Comparison of ENCODE assay signal across 9 cellular contexts in the genomic region with DNA sequence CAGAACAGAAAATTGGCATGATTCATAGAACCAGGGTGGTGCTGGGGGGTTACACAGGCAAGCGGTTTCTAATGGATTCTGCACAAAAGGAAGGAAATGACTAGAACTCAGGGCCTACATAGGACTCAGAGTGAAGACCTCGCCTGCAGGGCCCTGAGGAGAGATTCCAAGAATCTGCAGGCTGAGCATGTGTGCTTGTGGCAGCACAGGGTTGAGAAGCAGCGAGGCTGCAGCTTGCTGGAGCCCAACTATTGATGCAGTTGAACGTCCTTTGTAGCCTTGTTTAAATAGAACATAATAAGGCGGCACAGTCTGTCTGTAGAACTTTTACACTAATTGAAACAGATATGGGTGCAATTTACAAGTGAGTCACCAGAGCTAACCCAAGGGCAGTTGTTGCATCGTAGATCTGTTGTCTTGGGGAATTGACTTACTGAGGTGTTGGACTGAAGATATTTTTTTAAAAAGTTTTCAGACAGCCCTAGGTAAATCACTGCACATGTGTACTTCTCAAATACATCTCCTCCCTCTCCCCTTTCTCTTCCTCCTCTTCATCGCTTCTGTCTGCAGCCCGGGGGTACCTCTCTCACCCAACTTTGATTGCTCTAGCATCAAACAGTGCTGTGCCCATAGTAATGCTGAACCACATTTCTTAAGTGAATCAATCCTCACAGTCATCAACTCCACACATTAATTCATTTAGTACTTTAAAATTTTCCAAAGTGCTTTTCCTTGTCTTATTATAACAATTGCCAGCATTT. TPM values are rescaled to one million over a fixed set of nuclear protein-coding genes. Genes with fewer than 3 reads are reported as not detected.
A peak's percentile ranks its signal among the peaks of the same experiment; 100 is the strongest.
DNase-seq lines count a peak whose midpoint lies in the region; FAIRE-seq and TF ChIP-seq lines count a peak whose summit lies in the region.
"Had no signal": no experiment of that assay in that cellular context is flagged by ENCODE, and none has a peak within 500 bp of the region (broad histone marks: within the 10 kb centered on the region; RNA-seq: fewer than 3 reads in every experiment).

No MANE protein-coding gene starts in this region.

- H3K9me3 ChIP-seq in SK-N-MC (ENCODE audit: low read depth, low read length) (no peaks in the 10 kb centered on the region), H1 (ENCODE audit: insufficient read depth in 2 of 2, low read depth in 1 of 2, low read length in 1 of 2) (no peaks in the 10 kb centered on the region), ovary (no peaks in the 10 kb centered on the region), right atrium auricular region (no peaks in the 10 kb centered on the region)

- no peak overlapping the region for H3K14ac ChIP-seq in H1 (ENCODE audit: insufficient read length)

- H3K36me3 ChIP-seq in SK-N-MC (ENCODE audit: insufficient read depth, low read length) (no peaks in the 10 kb centered on the region), H1 (ENCODE audit: control insufficient read depth in 2 of 4, insufficient read depth in 4 of 4, low read length in 3 of 4) (no peaks in the 10 kb centered on the region), ovary (no peaks in the 10 kb centered on the region), right atrium auricular region (no peaks in the 10 kb centered on the region)

- H3K27me3 ChIP-seq in H1 (replicated peaks in 1 of 4; ENCODE audit: control insufficient read depth in 3 of 4, extremely low read depth in 1 of 4, insufficient read depth in 3 of 4, low read length in 3 of 4) (no peaks in the 10 kb centered on the region; a peak in 2 of 7 replicates), ovary (no peaks in the 10 kb centered on the region), right atrium auricular region (no peaks in the 10 kb centered on the region)

- H2AFZ ChIP-seq in H1 (ENCODE audit: low read length), result 0 out of 2 replicates have a peak overlapping the region, but pooled peaks have one; percentile 42

- CTCF ChIA-PET in H1 (lab: Charles Lee; ENCODE audit: partially characterized antibody), result interaction anchor here (0.8 to 1.8 kb wide), 3 partner anchors 15 to 62 kb away, joined by 3 to 5 read pairs (median 4); no protein-coding TSS in a partner anchor

- TF ChIP-seq RAD21 in H1 (IDR thresholded peaks at IDR 0.05 in 1 of 2, conservative IDR thresholded peaks at IDR 0.05 in 1 of 2; ENCODE audit: low read depth in 2 of 2, low read length in 2 of 2), result no peak

- H3K23me2 ChIP-seq in H1 (ENCODE audit: low read depth, low read length), result no peaks in the 10 kb centered on the region

- no peaks in the 10 kb centered on the region for H4K20me1 ChIP-seq in H1 (replicated peaks in 1 of 2; ENCODE audit: control insufficient read depth in 1 of 2, insufficient read depth in 2 of 2, low read length in 2 of 2)

- H2BK120ac ChIP-seq in H1 (replicated peaks; ENCODE audit: low read depth, low read length), result no peak overlapping the region

- no peak overlapping the region for H4K5ac ChIP-seq in H1 (ENCODE audit: insufficient read length, low read depth, low read length)

- no peak overlapping the region for H4K8ac ChIP-seq in H1 (ENCODE audit: extremely low read depth, insufficient read depth, low read length)

- FAIRE-seq in H1 (lab: Jason Lieb, UNC), result no peak

- no peaks in the 10 kb centered on the region for H3K79me2 ChIP-seq in H1 (ENCODE audit: control insufficient read depth in 1 of 2, insufficient read depth in 2 of 2, low read length in 2 of 2)

- no peak overlapping the region for H2BK5ac ChIP-seq in H1 (ENCODE audit: low read depth, low read length)

- H3K56ac ChIP-seq in H1 (replicated peaks; ENCODE audit: insufficient read length, low read depth, low read length), result no peak overlapping the region

- intact Hi-C loops in ovary (cut with DNase I), result no loop called here

- no peak for TF ChIP-seq EP300 in H1 (IDR thresholded peaks at IDR 0.05; ENCODE audit: borderline replicate concordance in 1 of 2, low read depth in 2 of 2, low read length in 2 of 2)
- TF ChIP-seq EP300 in ovary (IDR thresholded peaks at IDR 0.05), result no peak

- H3K27ac ChIP-seq in SK-N-MC, result peak overlapping the region; percentile 64
- no peak overlapping the region for H3K27ac ChIP-seq in H1 (ENCODE audit: low read depth, low read length)
- H3K27ac ChIP-seq in ovary, result no peak overlapping the region
- no peak overlapping the region for H3K27ac ChIP-seq in right atrium auricular region

- H3K4me3 ChIP-seq in SK-N-MC, result no peak overlapping the region
- H3K4me3 ChIP-seq in H1 (ENCODE audit: extremely low read depth in 1 of 4, insufficient read depth in 2 of 4, low read depth in 3 of 4, low read length in 4 of 4), result no peak overlapping the region
- no peak overlapping the region for H3K4me3 ChIP-seq in ovary
- no peak overlapping the region for H3K4me3 ChIP-seq in right atrium auricular region

- no peak overlapping the region for H4K91ac ChIP-seq in H1 (replicated peaks; ENCODE audit: insufficient read length, low read length)

- DNase-seq in NCI-H1436 treated with DMSO at 0.1 percent for 48 hours (lab: John Stamatoyannopoulos, UW), result peak; percentile 16
- no peak for DNase-seq in NCI-H1436 (lab: John Stamatoyannopoulos, UW)
- no peak for DNase-seq in SK-N-MC (ENCODE audit: low read depth, low spot score)
- DNase-seq in H1 (ENCODE audit: low read depth in 1 of 2, low spot score in 2 of 2), result no peak
- DNase-seq in putamen (ENCODE audit: low spot score), result peak; percentile 23
- no peak for DNase-seq in HUDEP-2 (lab: John Stamatoyannopoulos, UW; ENCODE audit: unreplicated experiment in 76 of 76)
- DNase-seq in ovary, result no peak
- DNase-seq in right atrium auricular region (ENCODE audit: low spot score), result no peak
- DNase-seq: Karpas-422 had no signal

- TF ChIP-seq CTCF in H1 (IDR thresholded peaks at IDR 0.05; ENCODE audit: control extremely low read depth in 1 of 3, insufficient read depth in 1 of 3, low read depth in 1 of 3, low read length in 3 of 3) (no peak), ovary (IDR thresholded peaks at IDR 0.05) (no peak), right atrium auricular region (IDR thresholded peaks at IDR 0.05) (no peak)

- H2AK5ac ChIP-seq in H1 (ENCODE audit: low read depth, low read length), result no peak overlapping the region

- 92% methylated on average over 8 of the region's 8 CpGs; no CpG with 5 or more reads in 1 of the 2 experiments for WGBS in H1 (ENCODE audit: extremely low coverage in 1 of 2, insufficient coverage in 1 of 2, insufficient read length in 1 of 2, insufficient replicate concordance in 2 of 2, low coverage in 1 of 2, low lambda C conversion rate in 2 of 2, missing lambda C conversion rate in 1 of 2), 2 experiments
- WGBS in ovary, 3 donors, result 76 to 82% (median 77%) methylated on average over 8 of the region's 8 CpGs

- H3K4ac ChIP-seq in H1 (replicated peaks; ENCODE audit: insufficient read length, low read depth, low read length), result no peak overlapping the region

- H2BK15ac ChIP-seq in H1 (ENCODE audit: low read length), result no peak overlapping the region

- no peaks in the 10 kb centered on the region for H3K79me1 ChIP-seq in H1 (ENCODE audit: low read depth, low read length)

- TF ChIP-seq POLR2A in H1 (IDR thresholded peaks at IDR 0.05; ENCODE audit: control extremely low read depth in 1 of 2, low read depth in 2 of 2, low read length in 2 of 2), result no peak
- TF ChIP-seq POLR2A in ovary (IDR thresholded peaks at IDR 0.05), result no peak

- H3K4me2 ChIP-seq in H1 (ENCODE audit: insufficient read depth in 1 of 2, low read depth in 2 of 2, low read length in 2 of 2), result no peak overlapping the region

- no peak overlapping the region for H2BK12ac ChIP-seq in H1 (ENCODE audit: low read depth, low read length)

- H3K9ac ChIP-seq in SK-N-MC (ENCODE audit: insufficient read length) (no peak overlapping the region), H1 (replicated peaks in 1 of 4; ENCODE audit: extremely low read depth in 1 of 4, low read depth in 3 of 4, low read length in 3 of 4) (no peak overlapping the region)

- H3K23ac ChIP-seq in H1 (ENCODE audit: insufficient read length), result no peak overlapping the region

- H3K4me1 ChIP-seq in H1 (replicated peaks in 1 of 4; ENCODE audit: control insufficient read depth in 3 of 4, insufficient read depth in 4 of 4, low read length in 3 of 4), result peaks cover 0 to 2% (median 0%) of the 10 kb centered on the region in 4 experiments; a peak in 1 of 7 replicates
- H3K4me1 ChIP-seq in ovary (ENCODE audit: insufficient read depth), result no peaks in the 10 kb centered on the region
- no peaks in the 10 kb centered on the region for H3K4me1 ChIP-seq in right atrium auricular region

- H2BK20ac ChIP-seq in H1 (ENCODE audit: low read length), result no peak overlapping the region

- POLR2A ChIA-PET in H1 (lab: Charles Lee; ENCODE audit: partially characterized antibody), result no interaction called here

- no peak overlapping the region for H3K18ac ChIP-seq in H1 (ENCODE audit: extremely low read depth, low read length)

TF ChIP-seq in H1, 55 proteins besides CTCF, POLR2A, EP300 and RAD21 (continues in another document):
- no peak for TF ChIP-seq GTF2F1 (IDR thresholded peaks at IDR 0.05; ENCODE audit: borderline replicate concordance, low read depth, low read length)
- no peak for TF ChIP-seq BACH1 (IDR thresholded peaks at IDR 0.05; ENCODE audit: low read length)
- no peak for TF ChIP-seq BCL11A (IDR thresholded peaks at IDR 0.05; ENCODE audit: low read depth in 2 of 2, low read length in 2 of 2)
- TF ChIP-seq YY1 (IDR thresholded peaks at IDR 0.05; ENCODE audit: low read depth, low read length), result no peak
- TF ChIP-seq FOSL1 (IDR thresholded peaks at IDR 0.05; ENCODE audit: insufficient read depth, low read depth, low read length), result no peak
- TF ChIP-seq CREB1 (IDR thresholded peaks at IDR 0.05), result no peak
- no peak for TF ChIP-seq RNF2 (IDR thresholded peaks at IDR 0.05; ENCODE audit: borderline replicate concordance, low read depth, low read length, missing control alignments, poor library complexity, severe bottlenecking)

RNA-seq across cellular contexts. Expression of a gene that starts 58.3 kb away (rescaled TPM):
- 5.8 and 6.9 TPM in 2 replicates for total RNA-seq in H1 (2021; fragmentation: NEBNext Ultra II Directional; extraction: Animal tissue kit (Norgen Biotek cat#: 25700))
- polyA plus RNA-seq in H1 (2011; rRNA removed) (2.5 and 5.9 TPM in 2 replicates), ovary (under 1 TPM; 0.31 to 0.98 TPM)
- polyA plus RNA-seq in H1 (2011; cell fraction: cytosol; rRNA removed), result 2.8 TPM
- 2.4 TPM for polyA plus RNA-seq in H1 (2011; cell fraction: nucleus; rRNA removed)
- 4.8 to 6.5 TPM (median 5.4 TPM) in 4 replicates for polyA plus RNA-seq in H1 (2012, experiment 1 of 2)
- 3.1 TPM for polyA plus RNA-seq in H1 (2012, experiment 2 of 2)
- polyA plus RNA-seq in H1 (2013, experiment 1 of 2), result 2.7 TPM
- polyA plus RNA-seq in H1 (2013, experiment 2 of 2), result 2.2 TPM
- 9.9 and 13.6 TPM in 2 replicates for polyA minus RNA-seq in H1 (2011; rRNA and poly(A)+ RNA removed)
- polyA minus RNA-seq in H1 (2011; cell fraction: cytosol; rRNA and poly(A)+ RNA removed), result 3.4 TPM
- 6.3 TPM for polyA minus RNA-seq in H1 (2011; cell fraction: nucleus; rRNA and poly(A)+ RNA removed)
- total RNA-seq in ovary (1 to 10 TPM in 4 of 7 donors, under 1 TPM in 3; 0.56 to 3.2 (median 1.0) TPM), right atrium auricular region (1 to 10 TPM in 1 of 2 donors, under 1 TPM in 1; 0.47 to 1.2 TPM)

Comparison
In these comparisons a context has a peak if more than half of its experiments do, and no peak if none do; other contexts are left out.
1. DNase-seq: peak in NCI-H1436 treated with DMSO at 0.1 percent for 48 hours (single experiment) and putamen (single experiment); none in NCI-H1436 (single experiment), SK-N-MC (single experiment), H1 (0 of 2), HUDEP-2 (0 of 76), ovary (0 of 5) and right atrium auricular region (single experiment).